Comparison of ENCODE assay signal across 1 cellular context in the genomic region with DNA sequence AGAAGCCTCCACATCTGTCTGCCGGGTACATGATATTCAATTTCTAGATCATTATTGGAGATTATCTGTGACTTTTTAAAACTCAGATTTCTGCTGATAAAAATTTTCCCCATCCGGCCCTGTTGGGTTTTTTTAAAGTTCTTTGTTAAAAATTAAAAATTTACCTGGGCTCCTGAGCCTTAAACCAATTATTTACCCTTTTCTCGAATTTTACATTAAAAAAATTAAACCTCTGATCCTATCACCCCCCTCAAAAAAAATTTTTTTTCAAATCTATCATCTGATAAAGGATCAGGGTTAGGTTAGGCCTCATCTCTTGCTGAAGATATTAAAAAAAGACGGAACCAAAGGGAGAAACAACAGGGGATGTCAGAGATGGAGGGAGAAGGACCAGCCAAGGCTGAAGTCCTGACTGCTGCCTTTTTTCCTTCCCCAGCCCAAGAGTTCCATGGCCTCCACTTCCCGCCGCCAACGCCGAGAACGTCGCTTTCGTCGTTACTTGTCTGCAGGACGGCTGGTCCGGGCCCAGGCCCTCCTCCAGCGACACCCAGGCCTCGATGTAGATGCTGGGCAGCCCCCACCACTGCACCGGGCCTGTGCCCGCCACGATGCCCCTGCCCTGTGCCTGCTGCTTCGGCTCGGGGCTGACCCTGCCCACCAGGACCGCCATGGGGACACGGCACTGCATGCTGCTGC.
TF ChIP-seq lines count a peak whose summit lies in the region.

No MANE protein-coding gene starts in this region.

TF ChIP-seq in liver, 16 proteins besides CTCF, POLR2A, EP300 and RAD21 (continued from another document):
- no peak for TF ChIP-seq TAF1 (conservative IDR thresholded peaks at IDR 0.05)
- no peak for TF ChIP-seq RXRA (IDR thresholded peaks at IDR 0.05)
